ENCODE assay signal across 31 cellular contexts in the genomic region with DNA sequence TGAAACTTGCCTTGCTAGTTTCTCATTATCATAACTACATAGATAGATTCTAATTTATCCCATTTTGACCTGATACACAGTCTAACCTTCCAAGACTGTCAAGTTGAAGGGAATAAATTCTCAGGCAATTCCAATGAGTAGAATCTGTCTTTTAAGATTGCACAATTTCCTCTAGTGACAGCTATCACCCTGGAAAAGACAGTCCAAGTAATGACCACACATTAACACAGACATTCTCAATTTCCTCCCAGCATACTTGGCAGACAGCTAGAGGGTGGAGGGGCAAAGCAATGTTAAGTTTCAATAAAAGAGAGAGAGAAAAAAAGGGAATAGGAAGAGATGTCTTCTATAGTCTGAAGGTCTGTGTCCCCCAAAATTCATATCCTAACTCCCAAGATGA.
A peak's percentile ranks its signal among the peaks of the same experiment; 100 is the strongest.
DNase-seq lines count a peak whose midpoint lies in the region; ATAC-seq, FAIRE-seq and TF ChIP-seq lines count a peak whose summit lies in the region.
"Had no signal": no experiment of that assay in that cellular context is flagged by ENCODE, and none has a peak within 500 bp of the region (broad histone marks: within the 10 kb centered on the region; RNA-seq: fewer than 3 reads in every experiment).

No MANE protein-coding gene starts in this region.

- peaks cover 60% of the 10 kb centered on the region for H3K36me3 Mint-ChIP-seq in endothelial cell (ENCODE audit: low read depth, unreplicated experiment)
- H3K36me3 Mint-ChIP-seq in stimulated activated memory B cell treated with anti-CD40 and anti-IgM and Interleukin-4, amounts not matched to agents 10 μg/mL and 1 μg/mL and 100 μg/mL, for 72 hours = no peaks in the 10 kb centered on the region
- H3K36me3 Mint-ChIP-seq: activated CD4-positive, alpha-beta memory T cell treated with anti-CD3 and anti-CD28 coated beads for 36 hours; activated naive CD4-positive, alpha-beta T cell treated with anti-CD3 and anti-CD28 coated beads, Interleukin-2, amount 10 ng/mL, durations not matched to agents 7 days and 5 days had no signal

- H3K27ac ChIP-seq in right cardiac atrium (ENCODE audit: low read length) (no peak overlapping the region), pancreas (no peak overlapping the region)
- H3K27ac ChIP-seq: adrenal gland, body of pancreas, right lobe of liver, tibial nerve had no signal

- H3K4me1 ChIP-seq in right cardiac atrium (ENCODE audit: control insufficient read depth, insufficient read depth, low read length) = peaks cover 1% of the 10 kb centered on the region
- H3K4me1 ChIP-seq in pancreas = no peaks in the 10 kb centered on the region
- H3K4me1 ChIP-seq: body of pancreas, right lobe of liver had no signal

- no peaks in the 10 kb centered on the region for H3K9me3 Mint-ChIP-seq in endothelial cell (ENCODE audit: unreplicated experiment)
- H3K9me3 Mint-ChIP-seq in stimulated activated memory B cell treated with anti-CD40 and anti-IgM and Interleukin-4, amounts not matched to agents 10 μg/mL and 1 μg/mL and 100 μg/mL, for 72 hours = peaks cover 9% of the 10 kb centered on the region
- H3K9me3 Mint-ChIP-seq: activated naive CD4-positive, alpha-beta T cell treated with anti-CD3 and anti-CD28 coated beads, Interleukin-2, amount 10 ng/mL, durations not matched to agents 7 days and 5 days had no signal

- H3K4me1 Mint-ChIP-seq in endothelial cell (ENCODE audit: unreplicated experiment) = peaks cover 13% of the 10 kb centered on the region
- H3K4me1 Mint-ChIP-seq in stimulated activated memory B cell treated with anti-CD40 and anti-IgM and Interleukin-4, amounts not matched to agents 10 μg/mL and 1 μg/mL and 100 μg/mL, for 72 hours = no peaks in the 10 kb centered on the region
- H3K4me1 Mint-ChIP-seq: activated naive CD4-positive, alpha-beta T cell treated with anti-CD3 and anti-CD28 coated beads, Interleukin-2, amount 10 ng/mL, durations not matched to agents 7 days and 5 days had no signal

- no peaks in the 10 kb centered on the region for H3K36me3 ChIP-seq in pancreas
- H3K36me3 ChIP-seq: adrenal gland, right lobe of liver, tibial nerve had no signal

- intact Hi-C loops in right cardiac atrium (cut with DNase I) (no loop called here), pancreas (cut with DNase I) (no loop called here)

- ATAC-seq in right cardiac atrium (peak; percentile 76 to 77), pancreas (no peak)
- no peak for ATAC-seq in stimulated activated memory B cell treated with anti-CD40 and anti-IgM and Interleukin-4, amounts not matched to agents 10 μg/mL and 1 μg/mL and 100 μg/mL, for 72 hours
- ATAC-seq: body of pancreas, esophagus mucosa, left lobe of liver, PC-3 had no signal

- H3K9me3 ChIP-seq in right cardiac atrium (ENCODE audit: control insufficient read depth, low read length) (no peaks in the 10 kb centered on the region), pancreas (no peaks in the 10 kb centered on the region)
- H3K9me3 ChIP-seq: adrenal gland, body of pancreas, tibial nerve had no signal

- no peak for FAIRE-seq in pancreas (lab: Jason Lieb, UNC)
- FAIRE-seq: D721Med, GM18507, H1, HTR-8/SVneo had no signal

- H3K27me3 ChIP-seq in right cardiac atrium (ENCODE audit: control insufficient read depth, insufficient read depth) = no peaks in the 10 kb centered on the region
- H3K27me3 ChIP-seq in pancreas = no peaks in the 10 kb centered on the region
- H3K27me3 ChIP-seq: adrenal gland, body of pancreas, right lobe of liver, tibial nerve had no signal

- DNase-seq in AG10803 (ENCODE audit: low read depth) = peak; percentile 72
- peak; percentile 27 for DNase-seq in GM04504 (ENCODE audit: low read depth)
- no peak for DNase-seq in endothelial cell (ENCODE audit: low spot score)
- no peak for DNase-seq in right cardiac atrium
- DNase-seq in pancreas = no peak
- no peak for DNase-seq in activated T-cell treated with anti-CD3 and anti-CD28 coated beads, Interleukin-2, amount 50 U/mL, for 1 hour
- DNase-seq: activated CD4-positive, alpha-beta memory T cell treated with anti-CD3 and anti-CD28 coated beads for 36 hours; activated CD4-positive, alpha-beta T cell treated with anti-CD3 and anti-CD28 coated beads for 1 hour; activated CD8-positive, alpha-beta memory T cell treated with anti-CD3 and anti-CD28 coated beads, Interleukin-2, amount 50 U/mL, for 48 hours; activated naive CD4-positive, alpha-beta T cell treated with anti-CD3 and anti-CD28 coated beads, Interleukin-2, amount 10 ng/mL, durations not matched to agents 7 days and 5 days; adrenal gland; body of pancreas; CD4-positive, alpha-beta T cell; endodermal cell; KBM-7; MM.1S; NCI-H2029; NCI-H526 treated with DMSO at 0.1 percent for 48 hours; PC-3; posterior cingulate gyrus; right lobe of liver; stimulated activated CD4-positive, alpha-beta T cell treated with anti-CD3 and anti-CD28 coated beads, Interleukin-2, amount 100 ng/mL, for 48 hours had no signal

- H3K4me3 ChIP-seq in AG10803 (ENCODE audit: low read length) (no peak overlapping the region), right cardiac atrium (ENCODE audit: low read length) (no peak overlapping the region), pancreas (no peak overlapping the region)
- H3K4me3 ChIP-seq: adrenal gland, body of pancreas, right lobe of liver, tibial nerve had no signal

- no peak overlapping the region for H3K27ac Mint-ChIP-seq in endothelial cell (ENCODE audit: unreplicated experiment)
- no peak overlapping the region for H3K27ac Mint-ChIP-seq in stimulated activated memory B cell treated with anti-CD40 and anti-IgM and Interleukin-4, amounts not matched to agents 10 μg/mL and 1 μg/mL and 100 μg/mL, for 72 hours
- H3K27ac Mint-ChIP-seq: activated CD4-positive, alpha-beta memory T cell treated with anti-CD3 and anti-CD28 coated beads for 36 hours; activated naive CD4-positive, alpha-beta T cell treated with anti-CD3 and anti-CD28 coated beads, Interleukin-2, amount 10 ng/mL, durations not matched to agents 7 days and 5 days; CD4-positive, alpha-beta T cell; dendritic cell treated with granulocyte-macrophage colony-stimulating factor and Interleukin-4, amounts not matched to agents 40 ng/mL and 50 ng/mL, for 4 days; endodermal cell had no signal

- peaks cover 2% of the 10 kb centered on the region for H3K27me3 Mint-ChIP-seq in endothelial cell (ENCODE audit: unreplicated experiment)
- no peaks in the 10 kb centered on the region for H3K27me3 Mint-ChIP-seq in stimulated activated memory B cell treated with anti-CD40 and anti-IgM and Interleukin-4, amounts not matched to agents 10 μg/mL and 1 μg/mL and 100 μg/mL, for 72 hours
- H3K27me3 Mint-ChIP-seq: activated CD4-positive, alpha-beta memory T cell treated with anti-CD3 and anti-CD28 coated beads for 36 hours; activated naive CD4-positive, alpha-beta T cell treated with anti-CD3 and anti-CD28 coated beads, Interleukin-2, amount 10 ng/mL, durations not matched to agents 7 days and 5 days; dendritic cell treated with granulocyte-macrophage colony-stimulating factor and Interleukin-4, amounts not matched to agents 40 ng/mL and 50 ng/mL, for 4 days had no signal

- peak overlapping the region; percentile 10 for H3K4me3 Mint-ChIP-seq in endothelial cell (ENCODE audit: unreplicated experiment)
- H3K4me3 Mint-ChIP-seq in stimulated activated memory B cell treated with anti-CD40 and anti-IgM and Interleukin-4, amounts not matched to agents 10 μg/mL and 1 μg/mL and 100 μg/mL, for 72 hours = no peak overlapping the region
- H3K4me3 Mint-ChIP-seq: activated CD4-positive, alpha-beta memory T cell treated with anti-CD3 and anti-CD28 coated beads for 36 hours; activated naive CD4-positive, alpha-beta T cell treated with anti-CD3 and anti-CD28 coated beads, Interleukin-2, amount 10 ng/mL, durations not matched to agents 7 days and 5 days; CD4-positive, alpha-beta T cell; dendritic cell treated with granulocyte-macrophage colony-stimulating factor and Interleukin-4, amounts not matched to agents 40 ng/mL and 50 ng/mL, for 4 days; endodermal cell had no signal

- TF ChIP-seq CTCF in AG10803 (conservative IDR thresholded peaks at IDR 0.05; ENCODE audit: low read length) = no peak
- TF ChIP-seq CTCF in endothelial cell (IDR thresholded peaks at IDR 0.05; ENCODE audit: unreplicated experiment) = no peak
- no peak for TF ChIP-seq CTCF in pancreas (IDR thresholded peaks at IDR 0.05)

Comparison
In these comparisons a context has a peak if more than half of its experiments do, and no peak if none do; other contexts are left out.
1. DNase-seq: peak in AG10803 (single experiment) and GM04504 (single experiment); none in endothelial cell (single experiment), right cardiac atrium (0 of 3), pancreas (0 of 6) and activated T-cell treated with anti-CD3 and anti-CD28 coated beads, Interleukin-2, amount 50 U/mL, for 1 hour (single experiment).
2. ATAC-seq: peak in right cardiac atrium (2 of 2); none in pancreas (0 of 4) and stimulated activated memory B cell treated with anti-CD40 and anti-IgM and Interleukin-4, amounts not matched to agents 10 μg/mL and 1 μg/mL and 100 μg/mL, for 72 hours (single experiment).